28 cellular contexts compared by ENCODE assay signal in the genomic region with DNA sequence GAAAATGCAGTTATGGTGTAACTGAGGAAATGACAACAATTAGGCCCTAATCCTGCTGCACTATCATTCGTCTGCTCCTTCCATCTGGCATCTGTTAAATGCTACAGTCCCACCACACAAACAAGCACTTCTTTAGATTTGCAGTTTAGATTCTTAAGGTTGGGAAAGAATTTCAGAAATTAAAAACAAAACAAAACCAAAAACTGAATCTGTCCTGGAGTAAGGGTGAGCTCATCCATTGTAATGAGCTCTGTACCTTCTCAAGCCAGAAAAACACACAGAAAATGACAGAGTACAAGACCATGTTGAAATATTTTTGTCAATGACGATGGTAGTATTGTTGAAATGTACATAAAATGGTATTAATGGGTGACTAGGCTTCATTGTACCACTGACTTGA.
A peak's percentile ranks its signal among the peaks of the same experiment; 100 is the strongest.
DNase-seq lines count a peak whose midpoint lies in the region; ATAC-seq and TF ChIP-seq lines count a peak whose summit lies in the region.
"Had no signal": no experiment of that assay in that cellular context is flagged by ENCODE, and none has a peak within 500 bp of the region (broad histone marks: within the 10 kb centered on the region; RNA-seq: fewer than 3 reads in every experiment).

No MANE protein-coding gene starts in this region.

- DNase-seq in AG04449 (ENCODE audit: low read depth, low spot score) (peak; percentile 10), GM04503 (ENCODE audit: low read depth) (peak; percentile 86), adipocyte (ENCODE audit: low read depth) (peak; percentile 79), fibroblast of the conjunctiva (ENCODE audit: low read depth) (peak; percentile 2), iPS-NIHi11 (ENCODE audit: low spot score) (no peak), NCI-H226 (no peak), NCI-H1105 treated with DMSO at 0.1 percent for 48 hours (lab: John Stamatoyannopoulos, UW) (no peak)
- DNase-seq: activated B cell treated with CpG ODN at 0.5 μM for 24 hours; activated naive CD4-positive, alpha-beta T cell treated with anti-CD3 and anti-CD28 coated beads, Interleukin-2, amount 10 ng/mL, durations not matched to agents 7 days and 5 days; dorsolateral prefrontal cortex; gastrocnemius medialis; hippocampal formation; KG1; left lung; NCI-H187 treated with DMSO at 0.1 percent for 48 hours; NCI-H774; ovary; stimulated activated CD4-positive, alpha-beta T cell treated with anti-CD3 and anti-CD28 coated beads, Interleukin-12 subunit alpha, Interleukin-12 subunit beta, amount 100 ng/mL, for 4 hours; stimulated activated CD4-positive, alpha-beta T cell treated with anti-CD3 and anti-CD28 coated beads, Interleukin-4, amount 100 ng/mL, for 24 hours; stimulated activated naive CD4-positive, alpha-beta T cell; T-helper 9 cell had no signal

- no peak for ATAC-seq in GM18907 (IDR thresholded peaks at IDR 0.05; ENCODE audit: unreplicated experiment)
- ATAC-seq: A549; gastrocnemius medialis; GM23338; left lung; natural killer cell treated with Interleukin-12 subunit alpha and Interleukin-12 subunit beta and Interleukin-15 and Interleukin-18, amount 100 ng/mL, for 72 hours had no signal

- H3K4me3 ChIP-seq in AG04449 (ENCODE audit: low read depth, low read length), result no peak overlapping the region
- no peak overlapping the region for H3K4me3 ChIP-seq in adipocyte (ENCODE audit: low read length)
- H3K4me3 ChIP-seq: A549, ascending aorta, dorsolateral prefrontal cortex, gastrocnemius medialis, GM23338, left lung, ovary, right atrium auricular region, vagina had no signal

- H3K27me3 ChIP-seq in adipocyte (replicated peaks; ENCODE audit: control insufficient read depth, insufficient read depth, low read length), result no peaks in the 10 kb centered on the region
- H3K27me3 ChIP-seq: ascending aorta, dorsolateral prefrontal cortex, gastrocnemius medialis, left lung, ovary, right atrium auricular region, vagina had no signal

- H3K9ac ChIP-seq in adipocyte (ENCODE audit: low read length), result no peak overlapping the region

- no peaks in the 10 kb centered on the region for H3K36me3 ChIP-seq in adipocyte (ENCODE audit: control insufficient read depth, insufficient read depth, low read length, severe bottlenecking)
- H3K36me3 ChIP-seq: ascending aorta, gastrocnemius medialis, left lung, ovary, right atrium auricular region, vagina had no signal

- no peaks in the 10 kb centered on the region for H3K9me3 ChIP-seq in adipocyte (ENCODE audit: control insufficient read depth, low read length)
- H3K9me3 ChIP-seq: A549, ascending aorta, gastrocnemius medialis, left lung, ovary, right atrium auricular region, vagina had no signal

- POLR2A ChIA-PET in AG04449 (lab: Yijun Ruan, JAX), result no interaction called here

- no peak for TF ChIP-seq CTCF in AG04449 (IDR thresholded peaks at IDR 0.05; ENCODE audit: insufficient read depth, low read length, missing control alignments)

- H3K4me1 ChIP-seq in adipocyte (ENCODE audit: control insufficient read depth, insufficient read depth, low read length), result no peaks in the 10 kb centered on the region
- H3K4me1 ChIP-seq: A549, gastrocnemius medialis, left lung had no signal

- CTCF ChIA-PET in AG04449 (lab: Yijun Ruan, JAX), result interaction anchor here (1.4 to 1.6 kb wide), 2 partner anchors 89 to 472 kb away, joined by 3 read pairs; no protein-coding TSS in a partner anchor

Comparison
In these comparisons a context has a peak if more than half of its experiments do, and no peak if none do; other contexts are left out.
1. DNase-seq: peak in AG04449 (single experiment), GM04503 (single experiment), adipocyte (single experiment) and fibroblast of the conjunctiva (single experiment); none in iPS-NIHi11 (single experiment), NCI-H226 (single experiment) and NCI-H1105 treated with DMSO at 0.1 percent for 48 hours (single experiment).